8 cellular contexts compared by ENCODE assay signal in genomic region chrX:129932792-129933321, GRCh38. TPM values are rescaled to one million over a fixed set of nuclear protein-coding genes. Genes with fewer than 3 reads are reported as not detected.
DNase-seq lines count a peak whose midpoint lies in the region; ATAC-seq and TF ChIP-seq lines count a peak whose summit lies in the region.

No MANE protein-coding gene starts in this region.

- BruUV-seq in HCT116 (replicated peaks; lab: Mats Ljungman, UMichigan) = no TSS peak

- H3K36me3 Mint-ChIP-seq in T-helper 17 cell (ENCODE audit: low read depth) = peaks cover 2% of the 10 kb centered on the region

- no peaks in the 10 kb centered on the region for H3K9me2 ChIP-seq in HCT116 (ENCODE audit: insufficient read depth)

- H3K9me3 ChIP-seq in HCT116 (ENCODE audit: control insufficient read depth in 1 of 2, insufficient read depth in 1 of 2, low read depth in 1 of 2, low read length in 2 of 2) (no peaks in the 10 kb centered on the region), T-helper 17 cell (ENCODE audit: control insufficient read depth, low read length, poor library complexity, severe bottlenecking) (no peaks in the 10 kb centered on the region), psoas muscle (no peaks in the 10 kb centered on the region)

- H3K9ac ChIP-seq in HCT116 (ENCODE audit: low read length) = peak overlapping the region; percentile 53

- peaks cover 0 to 6% of the 10 kb centered on the region in 2 experiments; a peak in 1 of 4 replicates for H3K4me1 ChIP-seq in HCT116 (ENCODE audit: control insufficient read depth in 1 of 2, insufficient read depth in 2 of 2, low read length in 2 of 2)
- H3K4me1 ChIP-seq in foreskin keratinocyte = no peaks in the 10 kb centered on the region
- H3K4me1 ChIP-seq in psoas muscle = no peaks in the 10 kb centered on the region

- ATAC-seq in HCT116 = peak; percentile 15
- ATAC-seq in T-helper 17 cell = no peak
- peak; percentile 3 for ATAC-seq in foreskin keratinocyte
- no peak for ATAC-seq in psoas muscle

- H3K4me1 Mint-ChIP-seq in T-helper 17 cell = no peaks in the 10 kb centered on the region

- H3K4me3 ChIP-seq in HCT116 (replicated peaks in 1 of 2; ENCODE audit: low read depth in 1 of 2, low read length in 2 of 2) = peak overlapping the region; percentile 28 to 46
- H3K4me3 ChIP-seq in psoas muscle = peak overlapping the region; percentile 70

- peak overlapping the region; percentile 68 for H3K4me2 ChIP-seq in HCT116 (ENCODE audit: low read length)

- in situ Hi-C loops in G401 (cut with HindIII; ENCODE audit: low sequenced_read_pairs) = no loop called here

- H3K27ac Mint-ChIP-seq in T-helper 17 cell = no peak overlapping the region

- RAD21 ChIA-PET in HCT116 (lab: Charles Lee; ENCODE audit: low non-redundant PET in 1 of 2, low total read pairs in 2 of 2, uncharacterized antibody in 2 of 2, unreplicated experiment in 2 of 2) = no interaction called here

- 0 to 37% (median 5%) methylated on average over 21 to 50 of the region's 50 CpGs for WGBS in psoas muscle, 3 donors

- no peak overlapping the region for H2AFZ ChIP-seq in HCT116 (ENCODE audit: low read depth, low read length, poor library complexity, severe bottlenecking)

- H3K36me3 ChIP-seq in HCT116 (ENCODE audit: control insufficient read depth in 1 of 2, insufficient read depth in 2 of 2, low read length in 2 of 2) = no peaks in the 10 kb centered on the region
- H3K36me3 ChIP-seq in psoas muscle (ENCODE audit: insufficient read depth in 1 of 2, low read depth in 1 of 2) = peaks cover 0 to 16% of the 10 kb centered on the region in 2 donors

- CTCF ChIA-PET in HCT116 (lab: Charles Lee) = no interaction called here

- H3K4me3 Mint-ChIP-seq in T-helper 17 cell = peak overlapping the region; percentile 68

- H3K79me2 ChIP-seq in HCT116 (ENCODE audit: insufficient read depth, low read length) = no peaks in the 10 kb centered on the region

- DNase-seq in G401 (ENCODE audit: low spot score) (peak; percentile 13), HCT116 (ENCODE audit: low read depth, low spot score) (no peak), T-helper 17 cell (no peak), foreskin keratinocyte (no peak), psoas muscle (peak; percentile 31 to 68), GM19240 (ENCODE audit: insufficient read length, low spot score) (no peak), AG20443 (ENCODE audit: low spot score) (no peak), middle frontal gyrus (ENCODE audit: extremely low spot score, low spot score) (no peak)

- H3K27me3 ChIP-seq in HCT116 (ENCODE audit: insufficient read depth, low read length) = no peaks in the 10 kb centered on the region
- peaks cover 19% of the 10 kb centered on the region for H3K27me3 ChIP-seq in foreskin keratinocyte
- H3K27me3 ChIP-seq in psoas muscle (ENCODE audit: insufficient read depth in 3 of 3, low read length in 2 of 3) = no peaks in the 10 kb centered on the region

- intact Hi-C loops in HCT116 (cut with micrococcal nuclease) = no loop called here
- intact Hi-C loops in psoas muscle (cut with DNase I) = loop anchor here in 1 of 2 donors (2.0 kb wide), 1 partner anchor 50 kb away; the partner anchor contains the start of gene BCORL1

- POLR2A ChIA-PET in HCT116 (lab: Charles Lee) = no interaction called here

- H4K20me1 ChIP-seq in HCT116 (ENCODE audit: insufficient read depth) = no peaks in the 10 kb centered on the region

- no peak for TF ChIP-seq RAD21 in HCT116 (IDR thresholded peaks at IDR 0.05; ENCODE audit: low read depth)

- TF ChIP-seq CTCF in HCT116 (IDR thresholded peaks at IDR 0.05 in 2 of 3, conservative IDR thresholded peaks at IDR 0.05 in 1 of 3; ENCODE audit: borderline replicate concordance in 1 of 3, insufficient read depth in 1 of 3, low read depth in 2 of 3, low read length in 2 of 3) (no peak), foreskin keratinocyte (conservative IDR thresholded peaks at IDR 0.05) (no peak), psoas muscle (IDR thresholded peaks at IDR 0.05) (no peak)

- H3K27me3 Mint-ChIP-seq in T-helper 17 cell = no peaks in the 10 kb centered on the region

- no peak for TF ChIP-seq POLR2A in HCT116 (IDR thresholded peaks at IDR 0.05; ENCODE audit: borderline replicate concordance, extremely low read depth, insufficient read depth, insufficient read length)

- H3K27ac ChIP-seq in HCT116 (ENCODE audit: low read depth, low read length) (peak overlapping the region; percentile 59; the same call in 1 of the 2 replicates), foreskin keratinocyte (no peak overlapping the region), psoas muscle (peak overlapping the region; percentile 60)

TF ChIP-seq in HCT116, 20 proteins besides CTCF, POLR2A, EP300 and RAD21:
- TF ChIP-seq EGR1 (IDR thresholded peaks at IDR 0.05; ENCODE audit: low read depth) (no peak), EZH2 (IDR thresholded peaks at IDR 0.05) (no peak), ZFX (IDR thresholded peaks at IDR 0.05) (peak; percentile 32; the same call in 1 of the 2 replicates), ATF3 (IDR thresholded peaks at IDR 0.05) (no peak)

RNA-seq across cellular contexts. Expression of gene UTP14A, which starts 26.9 kb away (rescaled TPM):
- total RNA-seq in G401 (2014; rRNA removed; shearing (Covaris generic)) = 9.6 and 12.1 TPM in 2 replicates
- total RNA-seq in HCT116 (2021; ENCODE audit: unreplicated experiment) = 28.3 TPM
- 7.3 and 13.1 TPM in 2 replicates for polyA plus RNA-seq in HCT116 (2012)
- total RNA-seq in T-helper 17 cell = 10 to 100 TPM; 11.3 to 12.3 TPM
- total RNA-seq in foreskin keratinocyte = 35.1 and 39.4 TPM in 2 replicates
- 21.1 and 26.0 TPM in 2 replicates for polyA plus RNA-seq in foreskin keratinocyte
- total RNA-seq in psoas muscle = 10 to 100 TPM; 15.2 to 18.9 (median 16.2) TPM
- polyA plus RNA-seq in psoas muscle = 10 to 100 TPM; 14.7 to 23.1 (median 18.1) TPM

RNA-seq across cellular contexts. Expression of gene BCORL1, which starts 49.6 kb away (rescaled TPM):
- 1.4 and 3.4 TPM in 2 replicates for total RNA-seq in G401 (2014; rRNA removed; shearing (Covaris generic))
- total RNA-seq in HCT116 (2021; ENCODE audit: unreplicated experiment) (30.8 TPM), T-helper 17 cell (10 to 100 TPM in 1 of 2 donors, 1 to 10 TPM in 1; 8.0 to 10.8 TPM), foreskin keratinocyte (3.3 and 3.5 TPM in 2 replicates), psoas muscle (1 to 10 TPM; 4.5 to 6.2 (median 5.9) TPM)
- polyA plus RNA-seq in HCT116 (2012) = 14.7 and 16.5 TPM in 2 replicates
- polyA plus RNA-seq in foreskin keratinocyte (1.2 and 1.7 TPM in 2 replicates), psoas muscle (1 to 10 TPM in 2 of 3 donors, under 1 TPM in 1; 0.96 to 4.3 (median 1.8) TPM)

Comparison
In these comparisons a context has a peak if more than half of its experiments do, and no peak if none do; other contexts are left out.
1. DNase-seq: peak in G401 (single experiment) and psoas muscle (2 of 2); none in HCT116 (single experiment), T-helper 17 cell (0 of 3), foreskin keratinocyte (0 of 2), GM19240 (single experiment), AG20443 (single experiment) and middle frontal gyrus (single experiment).
2. ATAC-seq: peak in HCT116 (single experiment) and foreskin keratinocyte (single experiment); none in T-helper 17 cell (single experiment) and psoas muscle (0 of 4).